ENCODE assay signal across 17 cellular contexts in genomic region chr7:154231732-154232131, GRCh38.
DNase-seq lines count a peak whose midpoint lies in the region; ATAC-seq, FAIRE-seq and TF ChIP-seq lines count a peak whose summit lies in the region.
"Had no signal": no experiment of that assay in that cellular context is flagged by ENCODE, and none has a peak within 500 bp of the region (broad histone marks: within the 10 kb centered on the region; RNA-seq: fewer than 3 reads in every experiment).

No MANE protein-coding gene starts in this region.

- no TSS peak for BruUV-seq in K562 (replicated peaks; lab: Mats Ljungman, UMichigan)

- peak; percentile 66; the same call in 2 of the 3 replicates for ATAC-seq in K562
- ATAC-seq: gastrocnemius medialis, Panc1 had no signal

- intact Hi-C loops in K562 (cut with micrococcal nuclease): no loop called here

- H3K14ac ChIP-seq in neuronal stem cell (ENCODE audit: low read length): no peak overlapping the region
- H3K14ac ChIP-seq in mesenchymal stem cell (ENCODE audit: low read length in 2 of 2): no peak overlapping the region

- 0% methylated on average over 6 of the region's 6 CpGs for WGBS in K562 (ENCODE audit: insufficient coverage, low coverage, missing lambda C conversion rate)
- no CpG with 5 or more reads among the region's 6 CpGs for WGBS in neuronal stem cell (ENCODE audit: extremely low coverage in 2 of 2, insufficient read length in 2 of 2, insufficient replicate concordance in 1 of 2), 2 donors
- WGBS in mesenchymal stem cell: 45% methylated on average over 6 of the region's 6 CpGs

- H3K79me2 ChIP-seq in K562 (ENCODE audit: control insufficient read depth, insufficient read depth, low read length): no peaks in the 10 kb centered on the region

- no peak overlapping the region for H3K23ac ChIP-seq in neuronal stem cell (ENCODE audit: low read depth, low read length, poor library complexity)
- H3K23ac ChIP-seq in mesenchymal stem cell (ENCODE audit: low read length in 2 of 2): no peak overlapping the region

- no peaks in the 10 kb centered on the region for H3K4me1 ChIP-seq in K562 (replicated peaks in 1 of 2; ENCODE audit: control insufficient read depth in 2 of 2, insufficient read depth in 2 of 2, low read length in 2 of 2)
- no peaks in the 10 kb centered on the region for H3K4me1 ChIP-seq in neuronal stem cell (ENCODE audit: control insufficient read depth in 2 of 2, insufficient read depth in 1 of 2, low read depth in 1 of 2, low read length in 2 of 2)
- H3K4me1 ChIP-seq in mesenchymal stem cell (ENCODE audit: control insufficient read depth, insufficient read depth, low read depth, low read length): no peaks in the 10 kb centered on the region
- H3K4me1 ChIP-seq: gastrocnemius medialis, right atrium auricular region had no signal

- no peak overlapping the region for H3K4me3 ChIP-seq in K562
- H3K4me3 ChIP-seq in neuronal stem cell (ENCODE audit: low read length in 2 of 2): no peak overlapping the region
- no peak overlapping the region for H3K4me3 ChIP-seq in mesenchymal stem cell (ENCODE audit: insufficient read depth in 1 of 2, low read depth in 1 of 2, low read length in 2 of 2)
- H3K4me3 ChIP-seq: gastrocnemius medialis, lung, right atrium auricular region had no signal

- no peak for TF ChIP-seq CTCF in K562 (IDR thresholded peaks at IDR 0.05 in 2 of 3, conservative IDR thresholded peaks at IDR 0.05 in 1 of 3; ENCODE audit: insufficient read depth in 2 of 3, low read depth in 1 of 3, low read length in 3 of 3)

- no peak for TF ChIP-seq POLR2A in K562 (conservative IDR thresholded peaks at IDR 0.05)

- H3K4ac ChIP-seq in neuronal stem cell (ENCODE audit: low read length) (no peak overlapping the region), mesenchymal stem cell (ENCODE audit: low read depth in 1 of 2, low read length in 2 of 2) (no peak overlapping the region)

- TF ChIP-seq RAD21 in K562 (CRISPR knock-in tag; conservative IDR thresholded peaks at IDR 0.05 in 1 of 2, IDR thresholded peaks at IDR 0.05 in 1 of 2): no peak

- H4K8ac ChIP-seq in neuronal stem cell (ENCODE audit: low read depth, low read length): no peak overlapping the region
- no peak overlapping the region for H4K8ac ChIP-seq in mesenchymal stem cell (ENCODE audit: low read length)

- H2AK5ac ChIP-seq in neuronal stem cell (ENCODE audit: low read depth, low read length) (no peak overlapping the region), mesenchymal stem cell (ENCODE audit: low read length, severe bottlenecking) (no peak overlapping the region)

- no peaks in the 10 kb centered on the region for H3K79me1 ChIP-seq in neuronal stem cell (ENCODE audit: low read depth, low read length)
- H3K79me1 ChIP-seq in mesenchymal stem cell (replicated peaks; ENCODE audit: low read length, poor library complexity, severe bottlenecking): no peaks in the 10 kb centered on the region

- DNase-seq in activated CD4-positive, alpha-beta T cell treated with anti-CD3 and anti-CD28 coated beads for 48 hours: peak; percentile 4
- no peak for DNase-seq in activated CD4-positive, alpha-beta T cell treated with anti-CD3 and anti-CD28 coated beads, Interleukin-2, amount 50 U/mL, for 4 hours
- DNase-seq in MV-4-11 (lab: John Stamatoyannopoulos, UW) (peak; percentile 1), K562 (ENCODE audit: extremely low read depth in 1 of 4, low spot score in 3 of 4) (peak; percentile 31 to 40 (median 36)), neuronal stem cell (ENCODE audit: low spot score) (peak; percentile 64), DMS79 (lab: John Stamatoyannopoulos, UW) (no peak), mesenchymal stem cell (no peak)
- DNase-seq in effector CD8-positive, alpha-beta T cell (lab: John Stamatoyannopoulos, UW): no peak
- DNase-seq: activated gamma-delta T cell treated with Interleukin-2 at 50 U/mL for 16 hours, anterior cingulate cortex, gastrocnemius medialis, NCI-H2029 treated with DMSO at 0.1 percent for 48 hours, NCI-H526 treated with DMSO at 0.1 percent for 48 hours, WERI-Rb-1 had no signal

- H3K27ac ChIP-seq in K562 (ENCODE audit: extremely low read depth, low read depth, low read length) (no peak overlapping the region), neuronal stem cell (replicated peaks; ENCODE audit: low read length) (no peak overlapping the region), mesenchymal stem cell (ENCODE audit: low read length, poor library complexity, severe bottlenecking) (no peak overlapping the region)
- H3K27ac ChIP-seq: gastrocnemius medialis, right atrium auricular region, WERI-Rb-1 had no signal

- H4K20me1 ChIP-seq in K562 (replicated peaks; ENCODE audit: control insufficient read depth, insufficient read depth, low read length): no peaks in the 10 kb centered on the region

- TF ChIP-seq EP300 in K562 (IDR thresholded peaks at IDR 0.05; ENCODE audit: low read length): no peak

- no peak for FAIRE-seq in K562 (lab: Jason Lieb, UNC)

- H3K36me3 ChIP-seq in K562 (ENCODE audit: control insufficient read depth, insufficient read depth, low read length) (no peaks in the 10 kb centered on the region), neuronal stem cell (replicated peaks in 1 of 2; ENCODE audit: control insufficient read depth in 2 of 2, insufficient read depth in 2 of 2, low read length in 2 of 2) (no peaks in the 10 kb centered on the region), mesenchymal stem cell (ENCODE audit: control insufficient read depth in 1 of 2, insufficient read depth in 2 of 2, low read depth in 1 of 2, low read length in 2 of 2) (no peaks in the 10 kb centered on the region)
- H3K36me3 ChIP-seq: gastrocnemius medialis, right atrium auricular region, WERI-Rb-1 had no signal

- H3K4me2 ChIP-seq in K562 (ENCODE audit: insufficient read depth, low read length) (no peak overlapping the region), neuronal stem cell (ENCODE audit: insufficient read depth, low read length, poor library complexity, severe bottlenecking) (no peak overlapping the region), mesenchymal stem cell (ENCODE audit: low read length, poor library complexity, severe bottlenecking) (no peak overlapping the region)

- H2BK120ac ChIP-seq in neuronal stem cell (ENCODE audit: low read depth, low read length): no peak overlapping the region
- H2BK120ac ChIP-seq in mesenchymal stem cell (ENCODE audit: low read depth, low read length): no peak overlapping the region

- no peak overlapping the region for H4K91ac ChIP-seq in neuronal stem cell (ENCODE audit: low read depth, low read length, poor library complexity)
- H4K91ac ChIP-seq in mesenchymal stem cell (ENCODE audit: low read length): no peak overlapping the region

- H3K18ac ChIP-seq in neuronal stem cell (ENCODE audit: low read length) (no peak overlapping the region), mesenchymal stem cell (ENCODE audit: low read depth in 1 of 2, low read length in 2 of 2) (no peak overlapping the region)

- no peak overlapping the region for H2BK5ac ChIP-seq in neuronal stem cell (ENCODE audit: low read length)
- no peak overlapping the region for H2BK5ac ChIP-seq in mesenchymal stem cell (ENCODE audit: low read depth, low read length, poor library complexity, severe bottlenecking)

- H2AFZ ChIP-seq in K562 (ENCODE audit: low read depth, low read length) (no peak overlapping the region), neuronal stem cell (ENCODE audit: low read length) (no peak overlapping the region), mesenchymal stem cell (ENCODE audit: low read depth, low read length) (no peak overlapping the region)

- CTCF ChIA-PET in K562 (lab: Yijun Ruan, JAX; ENCODE audit: low intra/inter-chr PET ratio): no interaction called here

- H2BK12ac ChIP-seq in neuronal stem cell (ENCODE audit: low read length): no peak overlapping the region
- no peak overlapping the region for H2BK12ac ChIP-seq in mesenchymal stem cell (ENCODE audit: low read length in 2 of 2)

- in situ Hi-C loops in K562 (cut with MboI): no loop called here

- H3K9me3 ChIP-seq in K562 (replicated peaks; ENCODE audit: control insufficient read depth, insufficient read depth, low read depth, low read length): no peaks in the 10 kb centered on the region
- no peaks in the 10 kb centered on the region for H3K9me3 ChIP-seq in neuronal stem cell (replicated peaks in 1 of 2; ENCODE audit: control insufficient read depth in 2 of 2, insufficient read depth in 1 of 2, low read depth in 1 of 2, low read length in 2 of 2)
- H3K9me3 ChIP-seq in mesenchymal stem cell (ENCODE audit: control insufficient read depth, low read length): peaks cover 21% of the 10 kb centered on the region
- H3K9me3 ChIP-seq: gastrocnemius medialis, right atrium auricular region had no signal

- POLR2A ChIA-PET in K562 (lab: Yijun Ruan, JAX): interaction anchor here (1.1 kb wide), 1 partner anchor 13 kb away, joined by 4 read pairs; no protein-coding TSS in a partner anchor

- no peak overlapping the region for H2BK15ac ChIP-seq in neuronal stem cell (ENCODE audit: low read length)
- H2BK15ac ChIP-seq in mesenchymal stem cell (ENCODE audit: low read depth, poor library complexity, severe bottlenecking): no peak overlapping the region

- no peaks in the 10 kb centered on the region for H3K27me3 ChIP-seq in K562 (ENCODE audit: control insufficient read depth in 2 of 2, insufficient read depth in 2 of 2, low read length in 2 of 2)
- no peaks in the 10 kb centered on the region for H3K27me3 ChIP-seq in neuronal stem cell (ENCODE audit: control insufficient read depth in 3 of 3, insufficient read depth in 3 of 3, low read depth in 1 of 3, low read length in 3 of 3)
- H3K27me3 ChIP-seq in mesenchymal stem cell (ENCODE audit: control insufficient read depth in 1 of 2, insufficient read depth in 1 of 2, low read length in 2 of 2): no peaks in the 10 kb centered on the region
- H3K27me3 ChIP-seq: gastrocnemius medialis, right atrium auricular region had no signal

- H3K9ac ChIP-seq in K562 (ENCODE audit: insufficient read depth in 1 of 2, low read depth in 2 of 2, low read length in 2 of 2): no peak overlapping the region
- no peak overlapping the region for H3K9ac ChIP-seq in neuronal stem cell (ENCODE audit: low read depth, low read length, poor library complexity)
- no peak overlapping the region for H3K9ac ChIP-seq in mesenchymal stem cell (ENCODE audit: low read length)

- no peaks in the 10 kb centered on the region for H3K9me1 ChIP-seq in K562 (ENCODE audit: control insufficient read depth, insufficient read depth, low read length)

TF ChIP-seq in K562, 482 proteins besides CTCF, POLR2A, EP300 and RAD21 (continues in another document):
- TF ChIP-seq IFI16 (CRISPR knock-in tag; IDR thresholded peaks at IDR 0.05) (no peak), NCOA2 (IDR thresholded peaks at IDR 0.05; ENCODE audit: partially characterized antibody in 2 of 2) (no peak), IRF9 (tag; IDR thresholded peaks at IDR 0.05) (no peak)

Comparison
In these comparisons a context has a peak if more than half of its experiments do, and no peak if none do; other contexts are left out.
1. DNase-seq: peak in activated CD4-positive, alpha-beta T cell treated with anti-CD3 and anti-CD28 coated beads for 48 hours (single experiment), MV-4-11 (single experiment), K562 (4 of 4) and neuronal stem cell (single experiment); none in activated CD4-positive, alpha-beta T cell treated with anti-CD3 and anti-CD28 coated beads, Interleukin-2, amount 50 U/mL, for 4 hours (0 of 2), DMS79 (single experiment), mesenchymal stem cell (single experiment) and effector CD8-positive, alpha-beta T cell (single experiment).